4 cellular contexts compared by ENCODE assay signal in genomic region chr19:6644796-6645195, GRCh38. TPM values are rescaled to one million over a fixed set of nuclear protein-coding genes. Genes with fewer than 3 reads are reported as not detected.
"Had no signal": no experiment of that assay in that cellular context is flagged by ENCODE, and none has a peak within 500 bp of the region (broad histone marks: within the 10 kb centered on the region; RNA-seq: fewer than 3 reads in every experiment).

No MANE protein-coding gene starts in this region.

- DNase-seq: GDM1, GF-D8 had no signal

- ATAC-seq: GM12878 had no signal

- H3K4me3 ChIP-seq: GM12878 had no signal

RNA-seq across cellular contexts. Expression of gene TNFSF14, which starts 25.2 kb away (rescaled TPM):
- total RNA-seq: G401 had no signal
